ENCODE assay signal across 9 cellular contexts in the genomic region with DNA sequence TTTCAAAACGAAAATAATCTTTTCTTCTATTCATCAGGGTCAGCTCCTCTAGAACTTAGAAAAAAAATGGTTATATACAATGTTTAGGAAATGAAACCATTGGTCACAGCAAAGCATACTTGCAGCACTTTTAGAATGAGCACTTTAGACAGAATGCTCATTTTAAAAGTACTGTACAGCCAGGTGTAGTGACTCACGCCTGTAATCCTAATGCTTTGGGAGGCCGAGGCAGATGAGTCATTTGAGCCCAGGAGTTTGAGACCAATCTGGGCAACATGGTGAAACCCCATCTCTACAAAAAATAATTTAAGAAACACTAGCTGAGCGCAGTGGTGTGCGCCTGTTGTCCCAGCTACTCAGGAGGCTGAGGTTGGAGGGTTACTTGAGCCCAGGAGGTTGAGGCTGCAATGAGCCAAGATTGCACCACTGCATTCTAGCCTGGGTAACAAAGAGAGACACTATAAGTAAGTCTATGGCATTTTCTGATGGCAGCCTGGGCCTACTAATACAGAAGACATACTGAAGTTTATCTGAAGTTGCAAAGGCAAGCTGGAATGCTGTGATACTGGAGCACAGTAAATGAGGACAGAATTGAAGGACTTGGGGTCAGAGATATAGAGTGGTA. TPM values are rescaled to one million over a fixed set of nuclear protein-coding genes. Genes with fewer than 3 reads are reported as not detected.
DNase-seq lines count a peak whose midpoint lies in the region; ATAC-seq and TF ChIP-seq lines count a peak whose summit lies in the region.
"Had no signal": no experiment of that assay in that cellular context is flagged by ENCODE, and none has a peak within 500 bp of the region (broad histone marks: within the 10 kb centered on the region; RNA-seq: fewer than 3 reads in every experiment).

No MANE protein-coding gene starts in this region.

- H3K36me3 Mint-ChIP-seq in mesothelial cell of epicardium = no peaks in the 10 kb centered on the region
- H3K36me3 Mint-ChIP-seq: activated naive CD4-positive, alpha-beta T cell treated with anti-CD3 and anti-CD28 coated beads, Interleukin-2, amount 50 U/mL, for 24 hours had no signal

- no peak for TF ChIP-seq CTCF in mesothelial cell of epicardium (IDR thresholded peaks at IDR 0.05; ENCODE audit: unreplicated experiment)

- DNase-seq in islet precursor cell = peak; percentile 79
- DNase-seq in mesothelial cell of epicardium (ENCODE audit: low spot score in 2 of 2, unreplicated experiment in 2 of 2) = no peak
- no peak for DNase-seq in retina
- no peak for DNase-seq in NCI-H2196 (lab: John Stamatoyannopoulos, UW; ENCODE audit: unreplicated experiment)
- DNase-seq: Peyer's patch had no signal

- H3K9me3 Mint-ChIP-seq in mesothelial cell of epicardium = no peaks in the 10 kb centered on the region
- H3K9me3 Mint-ChIP-seq: activated naive CD4-positive, alpha-beta T cell treated with anti-CD3 and anti-CD28 coated beads, Interleukin-2, amount 50 U/mL, for 24 hours had no signal

- ATAC-seq in GM18868 (IDR thresholded peaks at IDR 0.05; ENCODE audit: unreplicated experiment) (peak; percentile 93), GM21723 (IDR thresholded peaks at IDR 0.05; ENCODE audit: unreplicated experiment) (peak; percentile 91), HG03457 (IDR thresholded peaks at IDR 0.05; ENCODE audit: unreplicated experiment) (peak; percentile 86)

- peaks cover 11% of the 10 kb centered on the region for H3K4me1 Mint-ChIP-seq in mesothelial cell of epicardium
- H3K4me1 Mint-ChIP-seq: activated naive CD4-positive, alpha-beta T cell treated with anti-CD3 and anti-CD28 coated beads, Interleukin-2, amount 50 U/mL, for 24 hours had no signal

- H3K27me3 Mint-ChIP-seq in mesothelial cell of epicardium (ENCODE audit: low read depth) = no peaks in the 10 kb centered on the region
- H3K27me3 Mint-ChIP-seq: activated naive CD4-positive, alpha-beta T cell treated with anti-CD3 and anti-CD28 coated beads, Interleukin-2, amount 50 U/mL, for 24 hours had no signal

- no peak overlapping the region for H3K27ac Mint-ChIP-seq in mesothelial cell of epicardium
- H3K27ac Mint-ChIP-seq: activated naive CD4-positive, alpha-beta T cell treated with anti-CD3 and anti-CD28 coated beads, Interleukin-2, amount 50 U/mL, for 24 hours had no signal

- no peak overlapping the region for H3K4me3 Mint-ChIP-seq in mesothelial cell of epicardium
- H3K4me3 Mint-ChIP-seq: activated naive CD4-positive, alpha-beta T cell treated with anti-CD3 and anti-CD28 coated beads, Interleukin-2, amount 50 U/mL, for 24 hours had no signal

RNA-seq across cellular contexts. Expression of a gene that starts 48.9 kb away (rescaled TPM):
- total RNA-seq in mesothelial cell of epicardium = 50.9 to 57.3 TPM (median 56.0 TPM) in 3 replicates
